Comparison of ENCODE assay signal across 21 cellular contexts in genomic region chr10:106439366-106439765, GRCh38.
"Had no signal": no experiment of that assay in that cellular context is flagged by ENCODE, and none has a peak within 500 bp of the region (broad histone marks: within the 10 kb centered on the region; RNA-seq: fewer than 3 reads in every experiment).

No MANE protein-coding gene starts in this region.

- H3K27me3 ChIP-seq: heart right ventricle, spleen, suprapubic skin, tibial artery, upper lobe of right lung had no signal

- H3K9me3 ChIP-seq: tibial artery, upper lobe of right lung had no signal

- DNase-seq: activated CD4-positive, alpha-beta T cell treated with anti-CD3 and anti-CD28 coated beads for 36 hours; activated CD4-positive, CD25-positive, alpha-beta regulatory T cell; activated naive CD4-positive, alpha-beta T cell; activated T-cell treated with anti-CD3 and anti-CD28 coated beads for 4 hours; activated T-cell treated with anti-CD3 and anti-CD28 coated beads, Interleukin-2, amount 50 U/mL, for 72 hours; cortex of kidney; effector memory CD8-positive, alpha-beta T cell; foreskin fibroblast; heart right ventricle; left cardiac atrium; left ventricle myocardium superior; naive thymus-derived CD8-positive, alpha-beta T cell; right cardiac atrium; spleen; stimulated activated naive CD4-positive, alpha-beta T cell; T-cell; tibial artery; upper lobe of right lung had no signal

- H3K36me3 ChIP-seq: heart right ventricle, spleen, suprapubic skin, tibial artery, upper lobe of right lung had no signal

- H3K27ac ChIP-seq: heart right ventricle, spleen, suprapubic skin, tibial artery, upper lobe of right lung had no signal

- ATAC-seq: activated CD4-positive, alpha-beta T cell treated with anti-CD3 and anti-CD28 coated beads for 36 hours; activated naive CD4-positive, alpha-beta T cell treated with anti-CD3 and anti-CD28 coated beads, Interleukin-2, amount 50 U/mL, for 72 hours; activated T-cell treated with anti-CD3 and anti-CD28 coated beads, Interleukin-2, amount 50 U/mL, for 72 hours; effector memory CD8-positive, alpha-beta T cell; esophagus mucosa; heart right ventricle; left cardiac atrium; left ventricle myocardium superior; naive thymus-derived CD8-positive, alpha-beta T cell; right cardiac atrium; T-cell; upper lobe of right lung had no signal

- H3K4me1 ChIP-seq: heart right ventricle, spleen, suprapubic skin, tibial artery, upper lobe of right lung had no signal

- H3K4me3 ChIP-seq: heart right ventricle, spleen, suprapubic skin, tibial artery, upper lobe of right lung had no signal
